In the genomic region with DNA sequence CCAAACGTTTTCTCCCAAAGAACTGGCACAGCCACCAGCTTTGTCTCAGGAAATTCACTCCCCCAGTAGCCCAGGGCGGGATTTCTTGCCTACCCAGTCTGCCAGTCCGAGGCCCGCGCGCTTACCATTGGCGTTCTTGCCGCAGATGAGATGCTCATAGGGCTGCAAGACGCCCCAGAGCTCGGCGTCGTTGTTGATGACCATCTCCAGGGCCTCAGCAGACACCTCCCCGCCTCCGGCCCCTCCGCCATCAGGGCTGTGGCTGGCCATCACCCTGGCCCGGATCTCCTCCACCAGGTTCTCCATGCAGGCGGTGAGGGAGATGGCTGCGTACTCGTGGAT, we compare ENCODE assay signal across 8 cellular contexts.
A peak's percentile ranks its signal among the peaks of the same experiment; 100 is the strongest.
DNase-seq lines count a peak whose midpoint lies in the region; ATAC-seq lines count a peak whose summit lies in the region.

No MANE protein-coding gene starts in this region.

- H3K9me3 ChIP-seq in HUES48 (ENCODE audit: control insufficient read depth, insufficient read depth, low read length) (no peaks in the 10 kb centered on the region), iPS-15b (ENCODE audit: control insufficient read depth, insufficient read depth, low read length) (no peaks in the 10 kb centered on the region)

- H3K4me3 ChIP-seq in HUES48 (ENCODE audit: low read depth, low read length) (peak overlapping the region; percentile 65), iPS-15b (ENCODE audit: low read depth, low read length) (peak overlapping the region; percentile 65)

- no peaks in the 10 kb centered on the region for H3K36me3 ChIP-seq in HUES48 (ENCODE audit: control insufficient read depth, insufficient read depth, low read length)
- H3K36me3 ChIP-seq in iPS-15b (ENCODE audit: control insufficient read depth, insufficient read depth, low read length), result no peaks in the 10 kb centered on the region

- H3K4me1 ChIP-seq in HUES48 (ENCODE audit: control insufficient read depth, insufficient read depth, low read length) (peaks cover 12% of the 10 kb centered on the region), iPS-15b (ENCODE audit: control insufficient read depth, insufficient read depth, low read length) (peaks cover 9% of the 10 kb centered on the region)

- H3K27me3 ChIP-seq in HUES48 (ENCODE audit: control insufficient read depth, insufficient read depth, low read length) (peaks cover 37% of the 10 kb centered on the region), iPS-15b (ENCODE audit: control insufficient read depth, insufficient read depth, low read length) (peaks cover 30% of the 10 kb centered on the region)

- DNase-seq in AG20443 (ENCODE audit: low spot score) (peak; percentile 47), SIG-M5 treated with dmso at 0.1 percent for 504 hours (lab: John Stamatoyannopoulos, UW; ENCODE audit: unreplicated experiment) (no peak), dedifferentiated amniotic fluid mesenchymal stem cell (ENCODE audit: extremely low spot score) (no peak)
- DNase-seq in activated naive CD4-positive, alpha-beta T cell treated with anti-CD3 and anti-CD28 coated beads, Interleukin-2, amount 50 U/mL, for 16 hours, result peak; percentile 20
- DNase-seq in stimulated activated CD4-positive, alpha-beta T cell treated with anti-CD3 and anti-CD28 coated beads, Interleukin-1b, Interleukin-23, amount 100 ng/mL, for 48 hours, result peak; percentile 12

- no peak overlapping the region for H3K9ac ChIP-seq in HUES48 (ENCODE audit: low read depth, low read length)
- H3K9ac ChIP-seq in iPS-15b (ENCODE audit: low read depth, low read length), result no peak overlapping the region

- H3K27ac ChIP-seq in HUES48 (ENCODE audit: low read depth, low read length), result no peak overlapping the region

- no peak for ATAC-seq in GM21390 (IDR thresholded peaks at IDR 0.05; ENCODE audit: unreplicated experiment)

Comparison
In these comparisons a context has a peak if more than half of its experiments do, and no peak if none do; other contexts are left out.
1. DNase-seq: peak in AG20443 (single experiment), activated naive CD4-positive, alpha-beta T cell treated with anti-CD3 and anti-CD28 coated beads, Interleukin-2, amount 50 U/mL, for 16 hours (single experiment) and stimulated activated CD4-positive, alpha-beta T cell treated with anti-CD3 and anti-CD28 coated beads, Interleukin-1b, Interleukin-23, amount 100 ng/mL, for 48 hours (single experiment); none in SIG-M5 treated with dmso at 0.1 percent for 504 hours (single experiment) and dedifferentiated amniotic fluid mesenchymal stem cell (single experiment).